8 cellular contexts compared by ENCODE assay signal in the genomic region with DNA sequence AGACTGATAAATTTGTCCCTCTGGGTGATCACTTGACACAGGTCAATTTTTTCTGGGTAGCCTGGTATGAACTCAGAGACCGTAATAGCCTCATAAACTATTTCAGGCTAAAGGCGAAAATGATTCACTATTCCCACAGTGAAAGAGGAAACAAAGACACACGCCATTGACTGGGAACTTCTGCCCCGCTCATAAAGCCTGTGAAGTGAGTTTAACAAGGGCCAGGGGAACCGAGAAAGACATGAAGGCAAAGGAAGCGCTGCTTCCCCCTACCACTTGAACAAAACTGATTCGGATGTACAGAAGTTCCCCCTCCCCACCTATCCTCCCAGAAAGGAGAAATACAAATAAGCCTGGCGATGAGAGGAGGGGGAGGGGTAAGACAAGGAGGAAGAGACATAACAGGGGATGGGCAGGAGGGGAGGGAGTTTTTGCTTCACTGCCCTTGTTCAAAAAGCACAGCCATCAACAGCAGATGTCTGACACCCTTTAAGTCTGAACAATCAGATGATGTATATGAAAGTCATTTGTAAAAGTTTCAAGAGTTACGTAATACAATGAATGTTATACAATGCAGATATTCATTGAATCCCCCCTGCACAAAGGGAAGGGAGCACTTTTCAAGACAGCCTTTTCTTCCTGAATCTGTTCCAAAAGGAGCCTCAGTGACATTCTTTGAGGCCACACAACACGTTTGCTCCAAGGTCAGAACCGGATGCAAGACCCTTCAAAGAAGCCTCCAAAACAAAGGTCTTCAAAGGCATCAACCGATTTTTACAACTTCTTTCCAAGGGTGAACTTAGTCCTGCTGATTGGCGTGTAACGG. TPM values are rescaled to one million over a fixed set of nuclear protein-coding genes. Genes with fewer than 3 reads are reported as not detected.
A peak's percentile ranks its signal among the peaks of the same experiment; 100 is the strongest.
DNase-seq lines count a peak whose midpoint lies in the region; ATAC-seq and TF ChIP-seq lines count a peak whose summit lies in the region.

No MANE protein-coding gene starts in this region.

- no peak for TF ChIP-seq POLR2A in lower leg skin (IDR thresholded peaks at IDR 0.05)

- WGBS in lower leg skin, 2 donors: 8 to 16% methylated on average over 14 of the region's 14 CpGs

- in situ Hi-C loops in brain microvascular endothelial cell (cut with HindIII; ENCODE audit: low pct_ligation_motif_present, low sequenced_read_pairs): no loop called here

- peak; percentile 78 for ATAC-seq in GM21825 (IDR thresholded peaks at IDR 0.05; ENCODE audit: unreplicated experiment)
- ATAC-seq in thoracic aorta (ENCODE audit: insufficient number of reproducible peaks, low FRiP score, low read depth): peak; percentile 90

- H3K4me1 ChIP-seq in thoracic aorta (ENCODE audit: control insufficient read depth in 1 of 2, low read depth in 2 of 2): peaks cover 5 to 24% of the 10 kb centered on the region in 2 donors

- intact Hi-C loops in lower leg skin (cut with DNase I; ENCODE audit: low total_unique reads): no loop called here

- H3K27me3 ChIP-seq in brain microvascular endothelial cell (replicated peaks) (no peaks in the 10 kb centered on the region), thoracic aorta (replicated peaks; ENCODE audit: insufficient read depth) (no peaks in the 10 kb centered on the region)

- peak; percentile 6 for DNase-seq in DMS153 treated with DMSO at 0.1 percent for 48 hours (lab: John Stamatoyannopoulos, UW; ENCODE audit: unreplicated experiment)
- DNase-seq in DMS153 (lab: John Stamatoyannopoulos, UW): no peak
- DNase-seq in KG1 (lab: John Stamatoyannopoulos, UW): peak; percentile 58
- DNase-seq in brain microvascular endothelial cell: peak; percentile 28
- no peak for DNase-seq in lower leg skin (ENCODE audit: low spot score in 2 of 2)
- no peak for DNase-seq in thoracic aorta (ENCODE audit: low spot score)
- no peak for DNase-seq in RPMI8226

- H3K27ac ChIP-seq in brain microvascular endothelial cell: peak overlapping the region; percentile 55
- H3K27ac ChIP-seq in thoracic aorta: peak overlapping the region; percentile 64 to 70

- H3K4me3 ChIP-seq in brain microvascular endothelial cell (ENCODE audit: low read depth, low read length) (peak overlapping the region; percentile 56), lower leg skin (ENCODE audit: low read depth, poor library complexity, severe bottlenecking) (peak overlapping the region; percentile 22), thoracic aorta (peak overlapping the region; percentile 77)

- H3K36me3 ChIP-seq in brain microvascular endothelial cell (replicated peaks): no peaks in the 10 kb centered on the region
- no peaks in the 10 kb centered on the region for H3K36me3 ChIP-seq in thoracic aorta

- TF ChIP-seq CTCF in brain microvascular endothelial cell (IDR thresholded peaks at IDR 0.05; ENCODE audit: low read depth, low read length, missing control alignments): no peak
- TF ChIP-seq CTCF in lower leg skin (IDR thresholded peaks at IDR 0.05): no peak
- TF ChIP-seq CTCF in thoracic aorta (IDR thresholded peaks at IDR 0.05): no peak

- no peaks in the 10 kb centered on the region for H3K9me3 ChIP-seq in thoracic aorta

RNA-seq across cellular contexts. Expression of a gene that starts 0.7 kb away (rescaled TPM):
- total RNA-seq in lower leg skin (1 to 10 TPM in 2 of 4 donors, under 1 TPM in 2; 0.08 to 2.1 (median 0.76) TPM), thoracic aorta (1 to 10 TPM; 1.4 to 8.7 TPM)

Comparison
In these comparisons a context has a peak if more than half of its experiments do, and no peak if none do; other contexts are left out.
1. DNase-seq: peak in DMS153 treated with DMSO at 0.1 percent for 48 hours (single experiment), KG1 (single experiment) and brain microvascular endothelial cell (single experiment); none in DMS153 (single experiment), lower leg skin (0 of 2), thoracic aorta (single experiment) and RPMI8226 (single experiment).
2. H3K4me3 ChIP-seq: peak in every context shown above with its lines; median percentile 77 in thoracic aorta; 56 in brain microvascular endothelial cell; 22 in lower leg skin.